ENCODE assay signal across 1 cellular context in the genomic region with DNA sequence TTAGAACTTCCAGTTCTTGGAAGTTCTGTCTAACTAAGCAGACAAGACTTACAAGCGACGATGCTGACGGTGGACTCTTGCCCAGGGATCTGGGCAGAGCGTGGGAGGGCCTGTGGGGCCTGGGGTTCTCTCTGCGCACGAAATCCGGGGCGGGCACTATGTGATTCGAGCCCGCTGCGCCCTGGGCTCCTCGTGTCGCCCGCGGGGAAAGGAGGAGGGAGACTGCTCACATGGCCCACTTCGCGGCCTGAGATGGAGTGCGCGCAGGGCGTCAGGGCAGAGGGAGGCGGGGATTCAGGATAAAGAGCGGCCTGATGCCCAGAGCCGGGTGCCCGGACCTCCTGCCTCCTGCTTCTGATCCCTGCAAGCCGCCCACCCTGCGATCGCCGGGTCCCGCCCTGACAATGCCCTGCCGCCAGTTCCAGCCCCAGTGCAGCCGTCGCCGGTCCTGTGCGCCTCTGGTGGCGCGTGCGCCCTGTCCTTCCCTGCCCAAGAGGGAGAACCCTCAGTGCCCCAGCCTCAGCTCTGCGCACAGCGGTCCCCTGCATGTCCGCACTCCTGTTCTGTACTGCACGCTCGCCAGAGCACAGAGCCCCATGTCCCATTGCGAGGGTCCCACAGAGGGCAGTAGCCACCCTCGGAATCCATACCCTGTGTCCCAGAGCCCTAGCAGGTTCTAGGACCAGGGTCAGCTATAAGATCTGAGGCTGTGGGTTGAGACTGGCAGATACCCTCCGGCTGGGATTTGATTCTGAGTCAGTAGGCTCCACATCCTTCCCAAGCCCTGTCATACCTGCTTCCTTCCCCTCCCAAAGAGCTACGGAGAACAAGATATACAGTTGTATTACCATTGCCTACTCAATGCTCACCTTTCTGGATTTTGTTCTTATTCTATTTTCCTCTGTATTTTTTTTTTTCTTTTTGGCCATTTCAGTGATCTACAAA.
TF ChIP-seq lines count a peak whose summit lies in the region.

No MANE protein-coding gene starts in this region.

TF ChIP-seq in GM23338, 12 proteins besides CTCF, POLR2A, EP300 and RAD21 (continued from another document):
- TF ChIP-seq, protein P1, sequence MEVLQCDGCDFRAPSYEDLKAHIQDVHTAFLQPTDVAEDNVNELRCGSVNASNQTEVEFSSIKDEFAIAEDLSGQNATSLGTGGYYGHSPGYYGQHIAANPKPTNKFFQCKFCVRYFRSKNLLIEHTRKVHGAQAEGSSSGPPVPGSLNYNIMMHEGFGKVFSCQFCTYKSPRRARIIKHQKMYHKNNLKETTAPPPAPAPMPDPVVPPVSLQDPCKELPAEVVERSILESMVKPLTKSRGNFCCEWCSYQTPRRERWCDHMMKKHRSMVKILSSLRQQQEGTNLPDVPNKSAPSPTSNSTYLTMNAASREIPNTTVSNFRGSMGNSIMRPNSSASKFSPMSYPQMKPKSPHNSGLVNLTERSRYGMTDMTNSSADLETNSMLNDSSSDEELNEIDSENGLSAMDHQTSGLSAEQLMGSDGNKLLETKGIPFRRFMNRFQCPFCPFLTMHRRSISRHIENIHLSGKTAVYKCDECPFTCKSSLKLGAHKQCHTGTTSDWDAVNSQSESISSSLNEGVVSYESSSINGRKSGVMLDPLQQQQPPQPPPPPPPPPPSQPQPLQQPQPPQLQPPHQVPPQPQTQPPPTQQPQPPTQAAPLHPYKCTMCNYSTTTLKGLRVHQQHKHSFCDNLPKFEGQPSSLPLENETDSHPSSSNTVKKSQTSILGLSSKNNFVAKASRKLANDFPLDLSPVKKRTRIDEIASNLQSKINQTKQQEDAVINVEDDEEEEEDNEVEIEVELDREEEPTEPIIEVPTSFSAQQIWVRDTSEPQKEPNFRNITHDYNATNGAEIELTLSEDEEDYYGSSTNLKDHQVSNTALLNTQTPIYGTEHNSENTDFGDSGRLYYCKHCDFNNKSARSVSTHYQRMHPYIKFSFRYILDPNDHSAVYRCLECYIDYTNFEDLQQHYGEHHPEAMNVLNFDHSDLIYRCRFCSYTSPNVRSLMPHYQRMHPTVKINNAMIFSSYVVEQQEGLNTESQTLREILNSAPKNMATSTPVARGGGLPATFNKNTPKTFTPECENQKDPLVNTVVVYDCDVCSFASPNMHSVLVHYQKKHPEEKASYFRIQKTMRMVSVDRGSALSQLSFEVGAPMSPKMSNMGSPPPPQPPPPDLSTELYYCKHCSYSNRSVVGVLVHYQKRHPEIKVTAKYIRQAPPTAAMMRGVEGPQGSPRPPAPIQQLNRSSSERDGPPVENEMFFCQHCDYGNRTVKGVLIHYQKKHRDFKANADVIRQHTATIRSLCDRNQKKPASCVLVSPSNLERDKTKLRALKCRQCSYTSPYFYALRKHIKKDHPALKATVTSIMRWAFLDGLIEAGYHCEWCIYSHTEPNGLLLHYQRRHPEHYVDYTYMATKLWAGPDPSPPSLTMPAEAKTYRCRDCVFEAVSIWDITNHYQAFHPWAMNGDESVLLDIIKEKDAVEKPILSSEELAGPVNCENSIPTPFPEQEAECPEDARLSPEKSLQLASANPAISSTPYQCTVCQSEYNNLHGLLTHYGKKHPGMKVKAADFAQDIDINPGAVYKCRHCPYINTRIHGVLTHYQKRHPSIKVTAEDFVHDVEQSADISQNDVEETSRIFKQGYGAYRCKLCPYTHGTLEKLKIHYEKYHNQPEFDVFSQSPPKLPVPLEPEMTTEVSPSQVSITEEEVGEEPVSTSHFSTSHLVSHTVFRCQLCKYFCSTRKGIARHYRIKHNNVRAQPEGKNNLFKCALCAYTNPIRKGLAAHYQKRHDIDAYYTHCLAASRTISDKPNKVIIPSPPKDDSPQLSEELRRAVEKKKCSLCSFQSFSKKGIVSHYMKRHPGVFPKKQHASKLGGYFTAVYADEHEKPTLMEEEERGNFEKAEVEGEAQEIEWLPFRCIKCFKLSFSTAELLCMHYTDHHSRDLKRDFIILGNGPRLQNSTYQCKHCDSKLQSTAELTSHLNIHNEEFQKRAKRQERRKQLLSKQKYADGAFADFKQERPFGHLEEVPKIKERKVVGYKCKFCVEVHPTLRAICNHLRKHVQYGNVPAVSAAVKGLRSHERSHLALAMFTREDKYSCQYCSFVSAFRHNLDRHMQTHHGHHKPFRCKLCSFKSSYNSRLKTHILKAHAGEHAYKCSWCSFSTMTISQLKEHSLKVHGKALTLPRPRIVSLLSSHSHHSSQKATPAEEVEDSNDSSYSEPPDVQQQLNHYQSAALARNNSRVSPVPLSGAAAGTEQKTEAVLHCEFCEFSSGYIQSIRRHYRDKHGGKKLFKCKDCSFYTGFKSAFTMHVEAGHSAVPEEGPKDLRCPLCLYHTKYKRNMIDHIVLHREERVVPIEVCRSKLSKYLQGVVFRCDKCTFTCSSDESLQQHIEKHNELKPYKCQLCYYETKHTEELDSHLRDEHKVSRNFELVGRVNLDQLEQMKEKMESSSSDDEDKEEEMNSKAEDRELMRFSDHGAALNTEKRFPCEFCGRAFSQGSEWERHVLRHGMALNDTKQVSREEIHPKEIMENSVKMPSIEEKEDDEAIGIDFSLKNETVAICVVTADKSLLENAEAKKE (CRISPR knock-in tag; IDR thresholded peaks at IDR 0.05), result no peak
- TF ChIP-seq EZH2phosphoT487 (IDR thresholded peaks at IDR 0.05; ENCODE audit: unreplicated experiment), result no peak
- TF ChIP-seq CREB1 (CRISPR knock-in tag; IDR thresholded peaks at IDR 0.05; ENCODE audit: low read depth), result no peak
